24 cellular contexts compared by ENCODE assay signal in genomic region chr6:4896401-4896800, GRCh38.
A peak's percentile ranks its signal among the peaks of the same experiment; 100 is the strongest.
DNase-seq lines count a peak whose midpoint lies in the region; ATAC-seq, FAIRE-seq and TF ChIP-seq lines count a peak whose summit lies in the region.
"Had no signal": no experiment of that assay in that cellular context is flagged by ENCODE, and none has a peak within 500 bp of the region (broad histone marks: within the 10 kb centered on the region; RNA-seq: fewer than 3 reads in every experiment).

No MANE protein-coding gene starts in this region.

- H3K9me3 ChIP-seq in endodermal cell (ENCODE audit: control insufficient read depth, low read length) = peaks cover 18% of the 10 kb centered on the region
- no peaks in the 10 kb centered on the region for H3K9me3 ChIP-seq in neural progenitor cell (ENCODE audit: low read depth)
- no peaks in the 10 kb centered on the region for H3K9me3 ChIP-seq in H9 (ENCODE audit: control insufficient read depth, low read depth, low read length)
- H3K9me3 ChIP-seq: SK-N-SH had no signal

- H2BK120ac ChIP-seq in H9 (ENCODE audit: low read depth, low read length, poor library complexity, severe bottlenecking) = no peak overlapping the region

- no peak overlapping the region for H3K9ac ChIP-seq in endodermal cell (ENCODE audit: extremely low read depth, low read length, poor library complexity, severe bottlenecking)
- no peak overlapping the region for H3K9ac ChIP-seq in neural progenitor cell
- H3K9ac ChIP-seq in H9 (ENCODE audit: extremely low read depth, insufficient read length, low read length) = no peak overlapping the region
- H3K9ac ChIP-seq: KMS-11, SK-N-SH had no signal

- DNase-seq in EH (ENCODE audit: low read depth) = peak; percentile 52
- no peak for DNase-seq in GM19239 (ENCODE audit: insufficient read length, low spot score)
- no peak for DNase-seq in endodermal cell
- DNase-seq in neural progenitor cell (ENCODE audit: low spot score) = no peak
- DNase-seq in H9 = no peak
- no peak for DNase-seq in COLO668 (lab: John Stamatoyannopoulos, UW; ENCODE audit: unreplicated experiment)
- no peak for DNase-seq in natural killer cell
- DNase-seq: Calu3; CD8-positive, alpha-beta T cell; DMS153; GF-D8; GOT3; IMR-90; NCI-H1105; NCI-H146; NCI-H2029; NCI-H510A; NCI-H774; NK-92 treated with Interleukin-12 subunit alpha and Interleukin-12 subunit beta, amount 100 ng/mL, for 24 hours; SIG-M5; SK-N-SH had no signal

- H3K27me3 ChIP-seq in endodermal cell (ENCODE audit: control insufficient read depth, insufficient read depth, low read length, poor library complexity, severe bottlenecking) (no peaks in the 10 kb centered on the region), neural progenitor cell (no peaks in the 10 kb centered on the region), H9 (ENCODE audit: insufficient read depth, low read length) (no peaks in the 10 kb centered on the region)

- peaks cover 18% of the 10 kb centered on the region for H3K79me1 ChIP-seq in H9 (ENCODE audit: insufficient read depth, low read depth, low read length, poor library complexity, severe bottlenecking)

- H3K4me3 ChIP-seq in endodermal cell (ENCODE audit: low read length) (no peak overlapping the region), neural progenitor cell (no peak overlapping the region)

- peak; percentile 8 for FAIRE-seq in GM19239 (lab: Jason Lieb, UNC)

- H2AFZ ChIP-seq in neural progenitor cell (replicated peaks) (no peak overlapping the region), H9 (ENCODE audit: low read length) (no peak overlapping the region)

- H3K36me3 Mint-ChIP-seq in endodermal cell (ENCODE audit: low read depth) = peaks cover 66% of the 10 kb centered on the region
- peaks cover 66% of the 10 kb centered on the region for H3K36me3 Mint-ChIP-seq in neural progenitor cell
- peaks cover 57 to 61% (median 59%) of the 10 kb centered on the region in 3 experiments for H3K36me3 Mint-ChIP-seq in H9 (ENCODE audit: insufficient read depth in 1 of 3, low read depth in 3 of 3)
- no peaks in the 10 kb centered on the region for H3K36me3 Mint-ChIP-seq in natural killer cell

- no peak overlapping the region for H4K8ac ChIP-seq in H9 (replicated peaks; ENCODE audit: insufficient read length, low read depth, low read length)

- H2BK15ac ChIP-seq in H9 (ENCODE audit: low read depth, low read length) = no peak overlapping the region

- no peak overlapping the region for H3K4ac ChIP-seq in H9 (ENCODE audit: low read depth, low read length)

- no peak overlapping the region for H4K91ac ChIP-seq in H9 (ENCODE audit: insufficient read length, low read depth, low read length)

- H3K36me3 ChIP-seq in endodermal cell (ENCODE audit: control insufficient read depth, insufficient read depth, low read length) (peaks cover 42% of the 10 kb centered on the region), neural progenitor cell (peaks cover 8% of the 10 kb centered on the region)

- H2BK12ac ChIP-seq in H9 (ENCODE audit: insufficient read length, low read depth, low read length) = no peak overlapping the region

- no peak overlapping the region for H4K5ac ChIP-seq in H9 (ENCODE audit: insufficient read length, low read depth, low read length)

- no peaks in the 10 kb centered on the region for H3K4me1 ChIP-seq in endodermal cell (ENCODE audit: control insufficient read depth, insufficient read depth, low read length)
- peaks cover 13% of the 10 kb centered on the region for H3K4me1 ChIP-seq in neural progenitor cell
- no peaks in the 10 kb centered on the region for H3K4me1 ChIP-seq in H9 (ENCODE audit: insufficient read depth, low read length)

- H3K4me1 Mint-ChIP-seq in endodermal cell = peaks cover 6% of the 10 kb centered on the region
- peaks cover 7% of the 10 kb centered on the region for H3K4me1 Mint-ChIP-seq in neural progenitor cell
- peaks cover 18 to 25% of the 10 kb centered on the region in 2 experiments for H3K4me1 Mint-ChIP-seq in H9
- H3K4me1 Mint-ChIP-seq in natural killer cell = peaks cover 12 to 20% of the 10 kb centered on the region in 2 donors

- H3K27me3 Mint-ChIP-seq in endodermal cell (ENCODE audit: insufficient read depth) (no peaks in the 10 kb centered on the region), neural progenitor cell (ENCODE audit: insufficient read depth, low read depth) (peaks cover 3% of the 10 kb centered on the region), H9 (ENCODE audit: low read depth) (no peaks in the 10 kb centered on the region), natural killer cell (ENCODE audit: low read depth in 2 of 2) (no peaks in the 10 kb centered on the region)

- TF ChIP-seq CTCF in endodermal cell (conservative IDR thresholded peaks at IDR 0.05) = no peak
- no peak for TF ChIP-seq CTCF in neural progenitor cell (IDR thresholded peaks at IDR 0.05)
- TF ChIP-seq CTCF in H9 (conservative IDR thresholded peaks at IDR 0.05) = no peak
- no peak for TF ChIP-seq CTCF in natural killer cell (IDR thresholded peaks at IDR 0.05)

- ATAC-seq in HG03159 (IDR thresholded peaks at IDR 0.05; ENCODE audit: unreplicated experiment) (no peak), natural killer cell (no peak)
- ATAC-seq: CD8-positive, alpha-beta T cell; HCT116 had no signal

- 92 to 97% methylated on average over 6 to 8 of the region's 8 CpGs for WGBS in endodermal cell (ENCODE audit: insufficient coverage in 1 of 2, insufficient read length in 1 of 2), 2 experiments
- WGBS in H9 (ENCODE audit: extremely low coverage, insufficient read length, low lambda C conversion rate) = no CpG with 5 or more reads among the region's 8 CpGs

- peaks cover 27% of the 10 kb centered on the region for H3F3A ChIP-seq in neural progenitor cell (ENCODE audit: low read depth)

- no peak overlapping the region for H3K23ac ChIP-seq in H9 (ENCODE audit: insufficient read length, low read depth, low read length)

- no peak overlapping the region for H2BK20ac ChIP-seq in H9 (ENCODE audit: low read depth, low read length, poor library complexity, severe bottlenecking)

- H3K4me2 ChIP-seq in neural progenitor cell (no peak overlapping the region), H9 (ENCODE audit: insufficient read depth, insufficient read length, low read length) (no peak overlapping the region)
- H3K4me2 ChIP-seq: KMS-11, SK-N-SH had no signal

- H4K20me1 ChIP-seq in neural progenitor cell (ENCODE audit: low read depth) = peaks cover 26% of the 10 kb centered on the region
- no peaks in the 10 kb centered on the region for H4K20me1 ChIP-seq in H9 (ENCODE audit: control insufficient read depth, insufficient read depth, insufficient read length)

- no peak overlapping the region for H3K14ac ChIP-seq in H9 (ENCODE audit: insufficient read depth, low read length)

- no peak overlapping the region for H3K56ac ChIP-seq in H9 (ENCODE audit: insufficient read length, low read depth, low read length)

- H3K79me2 ChIP-seq in neural progenitor cell (ENCODE audit: low read depth) (peaks cover 55% of the 10 kb centered on the region), H9 (ENCODE audit: insufficient read depth, low read length) (peaks cover 11% of the 10 kb centered on the region; the same call in 1 of the 2 replicates)

- H3K27ac ChIP-seq in endodermal cell (ENCODE audit: low read depth, low read length) = peak overlapping the region; percentile 38
- H3K27ac ChIP-seq in neural progenitor cell = no peak overlapping the region
- no peak overlapping the region for H3K27ac ChIP-seq in H9 (ENCODE audit: insufficient read length, low read depth, low read length)
- H3K27ac ChIP-seq: KMS-11 had no signal

- no peak overlapping the region for H3T11ph ChIP-seq in H9 (ENCODE audit: low read length)

- H3K27ac Mint-ChIP-seq in endodermal cell (no peak overlapping the region), neural progenitor cell (peak overlapping the region; percentile 70), H9 (0 out of 7 replicates have a peak overlapping the region, but pooled peaks of 1 of the 3 experiments have one; percentile 36), natural killer cell (no peak overlapping the region)
- H3K27ac Mint-ChIP-seq: CD8-positive, alpha-beta T cell had no signal

- no peaks in the 10 kb centered on the region for H3K23me2 ChIP-seq in H9 (ENCODE audit: insufficient read length, low read depth, low read length, poor library complexity, severe bottlenecking)

- intact Hi-C loops in natural killer cell (cut with micrococcal nuclease) = no loop called here

- H3K18ac ChIP-seq in H9 (ENCODE audit: insufficient read length, low read depth, low read length) = no peak overlapping the region

- no peak overlapping the region for H2BK5ac ChIP-seq in H9 (ENCODE audit: insufficient read length, low read length)

- H3K4me3 Mint-ChIP-seq in endodermal cell (no peak overlapping the region), neural progenitor cell (no peak overlapping the region), H9 (no peak overlapping the region), natural killer cell (no peak overlapping the region)
- H3K4me3 Mint-ChIP-seq: CD8-positive, alpha-beta T cell had no signal

- H3K9me3 Mint-ChIP-seq in endodermal cell (no peaks in the 10 kb centered on the region), neural progenitor cell (peaks cover 11% of the 10 kb centered on the region), H9 (no peaks in the 10 kb centered on the region), natural killer cell (peaks cover 0 to 2% of the 10 kb centered on the region in 2 donors)

- no peak overlapping the region for H2AK5ac ChIP-seq in H9 (ENCODE audit: insufficient read length, low read length)
